ENCODE assay signal across 1 cellular context in genomic region chr7:66747385-66748126, GRCh38.
TF ChIP-seq lines count a peak whose summit lies in the region.

No MANE protein-coding gene starts in this region.

TF ChIP-seq in SK-N-SH, 30 proteins besides CTCF, POLR2A, EP300 and RAD21 (continued from another document):
- TF ChIP-seq FOXJ3 (CRISPR knock-in tag; IDR thresholded peaks at IDR 0.05) (no peak), SIN3A (IDR thresholded peaks at IDR 0.05; ENCODE audit: borderline replicate concordance, low read depth, low read length) (no peak), GABPA (IDR thresholded peaks at IDR 0.05; ENCODE audit: low read depth) (no peak), SMC3 (IDR thresholded peaks at IDR 0.05; ENCODE audit: low read depth, low read length) (no peak), TCF12 (IDR thresholded peaks at IDR 0.05) (no peak)
